Comparison of ENCODE assay signal across 1 cellular context in genomic region chr20:37344506-37345338, GRCh38.
A peak's percentile ranks its signal among the peaks of the same experiment; 100 is the strongest.
TF ChIP-seq lines count a peak whose summit lies in the region.

No MANE protein-coding gene starts in this region.

TF ChIP-seq in HepG2, 621 proteins besides CTCF, POLR2A, EP300 and RAD21 (continued from another document and continues in another):
- TF ChIP-seq ZNF790 (CRISPR knock-in tag; IDR thresholded peaks at IDR 0.05; ENCODE audit: borderline replicate concordance), result no peak
- TF ChIP-seq DRAP1 (CRISPR knock-in tag; IDR thresholded peaks at IDR 0.05), result peak; percentile 91
- no peak for TF ChIP-seq BATF2 (CRISPR knock-in tag; IDR thresholded peaks at IDR 0.05)
- TF ChIP-seq SMAD3 (CRISPR knock-in tag; IDR thresholded peaks at IDR 0.05), result peak; percentile 82; the same call in 1 of the 2 replicates
- 0 out of 2 replicates have a peak, but pooled peaks have one; percentile 25 for TF ChIP-seq FOXP4 (CRISPR knock-in tag; IDR thresholded peaks at IDR 0.05)
- TF ChIP-seq U2AF1 (optimal IDR thresholded peaks at IDR 0.05; ENCODE audit: low read depth, low read length), result no peak
- TF ChIP-seq ONECUT2 (CRISPR knock-in tag; IDR thresholded peaks at IDR 0.05), result no peak; the same call in 1 of the 2 replicates
- TF ChIP-seq IKZF4 (CRISPR knock-in tag; IDR thresholded peaks at IDR 0.05; ENCODE audit: borderline replicate concordance, low read depth, not compliant biosample characterization), result peak; percentile 24
- peak; percentile 4 for TF ChIP-seq AKAP8 (CRISPR knock-in tag; IDR thresholded peaks at IDR 0.05)
- TF ChIP-seq GLMP (CRISPR knock-in tag; IDR thresholded peaks at IDR 0.05; ENCODE audit: borderline replicate concordance), result no peak
- TF ChIP-seq MIER3 (CRISPR knock-in tag; IDR thresholded peaks at IDR 0.05; ENCODE audit: borderline replicate concordance), result no peak; the same call in 1 of the 2 replicates
- no peak for TF ChIP-seq PHF20 (CRISPR knock-in tag; IDR thresholded peaks at IDR 0.05)
- peak; percentile 50; the same call in 1 of the 2 replicates for TF ChIP-seq ATF7-NPFF (CRISPR knock-in tag; IDR thresholded peaks at IDR 0.05; ENCODE audit: low read depth)
- peak; percentile 30; the same call in 1 of the 2 replicates for TF ChIP-seq ZNF878 (CRISPR knock-in tag; IDR thresholded peaks at IDR 0.05)
- TF ChIP-seq SRY (CRISPR knock-in tag; IDR thresholded peaks at IDR 0.05), result no peak; the same call in 1 of the 2 replicates
- no peak for TF ChIP-seq LRRFIP1 (CRISPR knock-in tag; conservative IDR thresholded peaks at IDR 0.05)
- TF ChIP-seq LCORL (IDR thresholded peaks at IDR 0.05), result no peak
- TF ChIP-seq LCORL (CRISPR knock-in tag; IDR thresholded peaks at IDR 0.05), result peak; percentile 35; the same call in 1 of the 2 replicates
- TF ChIP-seq ZNF775 (CRISPR knock-in tag; IDR thresholded peaks at IDR 0.05; ENCODE audit: borderline replicate concordance), result no peak
- TF ChIP-seq ZUFSP (CRISPR knock-in tag; IDR thresholded peaks at IDR 0.05; ENCODE audit: borderline replicate concordance), result 0 out of 2 replicates have a peak, but pooled peaks have one; percentile 59
- TF ChIP-seq GPBP1L1 (CRISPR knock-in tag; IDR thresholded peaks at IDR 0.05), result no peak
- TF ChIP-seq SUZ12 (IDR thresholded peaks at IDR 0.05; ENCODE audit: low read depth, low read length), result no peak
- peak; percentile 85 for TF ChIP-seq ZNF510 (CRISPR knock-in tag; IDR thresholded peaks at IDR 0.05; ENCODE audit: low read depth)
- peak; percentile 94 for TF ChIP-seq HIVEP1 (CRISPR knock-in tag; IDR thresholded peaks at IDR 0.05)
- TF ChIP-seq AGO2 (optimal IDR thresholded peaks at IDR 0.05; ENCODE audit: low read depth, low read length), result no peak
- no peak for TF ChIP-seq ZNF740 (CRISPR knock-in tag; IDR thresholded peaks at IDR 0.05)
- TF ChIP-seq MED1 (CRISPR knock-in tag; IDR thresholded peaks at IDR 0.05), result peak; percentile 46; the same call in 1 of the 2 replicates
- no peak for TF ChIP-seq ZNF180 (CRISPR knock-in tag; IDR thresholded peaks at IDR 0.05; ENCODE audit: borderline replicate concordance, low read depth)
- peak; percentile 76 for TF ChIP-seq ZNF639 (CRISPR knock-in tag; conservative IDR thresholded peaks at IDR 0.05)
- no peak; the same call in 1 of the 2 replicates for TF ChIP-seq ZNF678 (CRISPR knock-in tag; IDR thresholded peaks at IDR 0.05)
- no peak for TF ChIP-seq ETS1 (CRISPR knock-in tag; IDR thresholded peaks at IDR 0.05)
- peak; percentile 71; the same call in 1 of the 2 replicates for TF ChIP-seq ZFP91 (CRISPR knock-in tag; IDR thresholded peaks at IDR 0.05; ENCODE audit: borderline replicate concordance)
- no peak for TF ChIP-seq ZNF382 (CRISPR knock-in tag; IDR thresholded peaks at IDR 0.05; ENCODE audit: borderline replicate concordance)
- TF ChIP-seq RORA (CRISPR knock-in tag; IDR thresholded peaks at IDR 0.05), result no peak
- TF ChIP-seq NAIF1 (CRISPR knock-in tag; IDR thresholded peaks at IDR 0.05; ENCODE audit: borderline replicate concordance), result peak; percentile 88; the same call in 1 of the 2 replicates
- TF ChIP-seq CAMTA2 (CRISPR knock-in tag; IDR thresholded peaks at IDR 0.05; ENCODE audit: borderline replicate concordance), result peak; percentile 91; the same call in 1 of the 2 replicates
- peak; percentile 43; the same call in 1 of the 2 replicates for TF ChIP-seq KAT7 (CRISPR knock-in tag; IDR thresholded peaks at IDR 0.05; ENCODE audit: borderline replicate concordance)
- no peak for TF ChIP-seq HOXA9 (CRISPR knock-in tag; IDR thresholded peaks at IDR 0.05; ENCODE audit: borderline replicate concordance)
- no peak; the same call in 1 of the 2 replicates for TF ChIP-seq ZNF414 (CRISPR knock-in tag; IDR thresholded peaks at IDR 0.05)
- no peak for TF ChIP-seq ZNF10 (CRISPR knock-in tag; IDR thresholded peaks at IDR 0.05; ENCODE audit: borderline replicate concordance, low read depth)
- TF ChIP-seq TRIM22 (IDR thresholded peaks at IDR 0.05), result no peak
- TF ChIP-seq TRAFD1 (CRISPR knock-in tag; IDR thresholded peaks at IDR 0.05; ENCODE audit: borderline replicate concordance), result no peak; the same call in 1 of the 2 replicates
